ENCODE assay signal across 8 cellular contexts in genomic region chr17:57284984-57285646, GRCh38. TPM values are rescaled to one million over a fixed set of nuclear protein-coding genes. Genes with fewer than 3 reads are reported as not detected.
DNase-seq lines count a peak whose midpoint lies in the region; ATAC-seq and TF ChIP-seq lines count a peak whose summit lies in the region.

No MANE protein-coding gene starts in this region.

- H3K27me3 Mint-ChIP-seq in naive B cell, result no peaks in the 10 kb centered on the region

- peaks cover 1 to 6% of the 10 kb centered on the region in 2 donors for H3K36me3 Mint-ChIP-seq in naive B cell

- no peak overlapping the region for H3K4me3 ChIP-seq in Karpas-422 (ENCODE audit: low read length)
- H3K4me3 ChIP-seq in MG63, result no peak overlapping the region

- peak overlapping the region; percentile 42 to 92 (median 84) for H3K27ac Mint-ChIP-seq in naive B cell

- H3K9me2 ChIP-seq in Karpas-422 (replicated peaks; ENCODE audit: insufficient read depth, low read length), result no peaks in the 10 kb centered on the region

- H3K9me3 ChIP-seq in Karpas-422 (ENCODE audit: low read length) (no peaks in the 10 kb centered on the region), MG63 (no peaks in the 10 kb centered on the region)

- H3K4me1 ChIP-seq in Karpas-422 (ENCODE audit: low read length), result peaks cover 55% of the 10 kb centered on the region

- H3K9me3 Mint-ChIP-seq in naive B cell, result no peaks in the 10 kb centered on the region

- H2AFZ ChIP-seq in Karpas-422 (ENCODE audit: low read length), result no peak overlapping the region

- peak; percentile 18 for DNase-seq in GM19240 (ENCODE audit: insufficient read length, low spot score)
- no peak for DNase-seq in Karpas-422
- DNase-seq in activated T-cell treated with anti-CD3 and anti-CD28 coated beads for 48 hours (ENCODE audit: low read depth), result peak; percentile 31
- peak; percentile 65 for DNase-seq in naive B cell
- no peak for DNase-seq in HuH-7.5 (ENCODE audit: low spot score)
- DNase-seq in omental fat pad (ENCODE audit: low spot score), result no peak
- DNase-seq in MG63, result no peak
- DNase-seq in amniotic stem cell (lab: John Stamatoyannopoulos, UW), result no peak

- peaks cover 40 to 73% (median 66%) of the 10 kb centered on the region in 3 donors for H3K4me1 Mint-ChIP-seq in naive B cell

- peaks cover 10% of the 10 kb centered on the region for H4K20me1 ChIP-seq in Karpas-422 (ENCODE audit: insufficient read depth, low read depth, low read length)

- peak overlapping the region; percentile 62 to 87 (median 83) for H3K4me3 Mint-ChIP-seq in naive B cell

- H3K27me3 ChIP-seq in Karpas-422 (ENCODE audit: low read length) (no peaks in the 10 kb centered on the region), MG63 (no peaks in the 10 kb centered on the region)

- H3K36me3 ChIP-seq in Karpas-422 (ENCODE audit: insufficient read depth, low read length) (peaks cover 54% of the 10 kb centered on the region; the same call in 1 of the 2 replicates), MG63 (no peaks in the 10 kb centered on the region)

- H3K4me2 ChIP-seq in Karpas-422 (ENCODE audit: low read depth, low read length, poor library complexity, severe bottlenecking), result peak overlapping the region; percentile 10

- H3K27ac ChIP-seq in Karpas-422 (ENCODE audit: low read length), result peak overlapping the region; percentile 62

- no peak for TF ChIP-seq CTCF in omental fat pad (IDR thresholded peaks at IDR 0.05)

- peaks cover 100% of the 10 kb centered on the region for H3K79me2 ChIP-seq in Karpas-422 (ENCODE audit: low read length)

- ATAC-seq in naive B cell (ENCODE audit: low read depth in 2 of 2) (peak; percentile 91 to 92), omental fat pad (ENCODE audit: low FRiP score) (no peak)

- H3K9ac ChIP-seq in Karpas-422 (ENCODE audit: low read length), result peak overlapping the region; percentile 4; the same call in 1 of the 2 replicates

RNA-seq across cellular contexts. Expression of gene MSI2, which starts 28.8 kb away (rescaled TPM):
- 169 and 170 TPM in 2 replicates for total RNA-seq in Karpas-422 (2014; rRNA removed; shearing (Covaris generic); ENCODE audit: low replicate concordance)
- 10 to 100 TPM in 1 of 6 donors, 1 to 10 TPM in 5; 4.0 to 11.3 (median 6.8) TPM for polyA plus RNA-seq in naive B cell (ENCODE audit: low read depth in 6 of 6)
- total RNA-seq in omental fat pad, result 10 to 100 TPM; 14.9 to 24.4 (median 19.8) TPM
- 2.8 and 6.3 TPM in 2 replicates for total RNA-seq in MG63 (2014; rRNA removed; shearing (Covaris generic); ENCODE audit: low replicate concordance)

Comparison
In these comparisons a context has a peak if more than half of its experiments do, and no peak if none do; other contexts are left out.
1. DNase-seq: peak in GM19240 (single experiment), activated T-cell treated with anti-CD3 and anti-CD28 coated beads for 48 hours (single experiment) and naive B cell (single experiment); none in Karpas-422 (single experiment), HuH-7.5 (single experiment), omental fat pad (single experiment), MG63 (single experiment) and amniotic stem cell (single experiment).